8 cellular contexts compared by ENCODE assay signal in genomic region chr16:85296859-85297698, GRCh38.
DNase-seq lines count a peak whose midpoint lies in the region; ATAC-seq and TF ChIP-seq lines count a peak whose summit lies in the region.

No MANE protein-coding gene starts in this region.

- H3K27me3 Mint-ChIP-seq in osteocyte (ENCODE audit: unreplicated experiment): no peaks in the 10 kb centered on the region

- no peaks in the 10 kb centered on the region for H3K9me3 Mint-ChIP-seq in osteocyte (ENCODE audit: unreplicated experiment)

- ATAC-seq in HG02840 (IDR thresholded peaks at IDR 0.05; ENCODE audit: low FRiP score, unreplicated experiment): no peak

- no peak overlapping the region for H3K4me3 Mint-ChIP-seq in osteocyte (ENCODE audit: unreplicated experiment)

- H3K27ac Mint-ChIP-seq in osteocyte (ENCODE audit: unreplicated experiment): no peak overlapping the region

- peak; percentile 26 to 50 (median 30) for DNase-seq in NCI-H1417 (lab: John Stamatoyannopoulos, UW)
- no peak for DNase-seq in NCI-H1417 treated with DMSO at 0.1 percent for 48 hours (lab: John Stamatoyannopoulos, UW)
- DNase-seq in NCI-H460 (ENCODE audit: extremely low read depth, low read depth): peak; percentile 50
- peak; percentile 49 for DNase-seq in activated T-cell treated with anti-CD3 and anti-CD28 coated beads for 1 hour (ENCODE audit: low read depth)
- DNase-seq in fibroblast of peridontal ligament (ENCODE audit: extremely low read depth): peak; percentile 15
- no peak for DNase-seq in osteocyte (ENCODE audit: extremely low spot score, unreplicated experiment)
- DNase-seq in NCI-H1048 (lab: John Stamatoyannopoulos, UW): no peak

- H3K4me1 Mint-ChIP-seq in osteocyte (ENCODE audit: unreplicated experiment): peaks cover 13% of the 10 kb centered on the region

- peak; percentile 78 for TF ChIP-seq CTCF in osteocyte (IDR thresholded peaks at IDR 0.05)

- H3K36me3 Mint-ChIP-seq in osteocyte (ENCODE audit: unreplicated experiment): no peaks in the 10 kb centered on the region

Comparison
In these comparisons a context has a peak if more than half of its experiments do, and no peak if none do; other contexts are left out.
1. DNase-seq: peak in NCI-H1417 (3 of 3), NCI-H460 (single experiment), activated T-cell treated with anti-CD3 and anti-CD28 coated beads for 1 hour (single experiment) and fibroblast of peridontal ligament (single experiment); none in NCI-H1417 treated with DMSO at 0.1 percent for 48 hours (single experiment), osteocyte (single experiment) and NCI-H1048 (single experiment).